Comparison of ENCODE assay signal across 8 cellular contexts in the genomic region with DNA sequence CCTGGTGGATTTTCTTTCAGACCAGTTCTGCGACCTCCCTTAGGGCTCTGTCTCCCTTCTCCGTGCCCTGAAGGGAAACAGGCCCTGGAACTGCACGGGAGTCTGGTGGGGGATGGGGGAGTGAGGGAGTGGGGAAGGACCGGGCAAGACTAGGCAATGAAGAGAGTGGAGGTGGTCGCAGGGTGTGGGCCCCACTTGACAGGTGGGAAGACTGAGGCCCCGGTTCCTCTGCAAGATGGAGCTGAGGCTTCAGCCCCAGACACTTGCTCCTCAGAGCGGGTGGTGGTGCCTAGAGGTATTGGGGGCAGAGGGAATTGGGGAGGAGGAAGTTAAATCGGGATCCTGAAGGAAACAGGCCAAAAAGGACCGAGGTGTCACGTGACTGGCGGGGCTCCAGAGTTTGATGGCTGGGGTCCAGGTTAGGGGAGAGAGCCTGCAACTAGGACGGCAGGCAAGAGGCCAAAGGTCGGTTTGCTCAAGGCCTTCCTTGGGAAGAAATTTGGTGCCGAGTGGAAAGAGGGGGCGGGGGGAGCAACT. TPM values are rescaled to one million over a fixed set of nuclear protein-coding genes. Genes with fewer than 3 reads are reported as not detected.
DNase-seq lines count a peak whose midpoint lies in the region; ATAC-seq and TF ChIP-seq lines count a peak whose summit lies in the region.

No MANE protein-coding gene starts in this region.

- H3K9me3 ChIP-seq in ascending aorta: no peaks in the 10 kb centered on the region
- no peaks in the 10 kb centered on the region for H3K9me3 ChIP-seq in iPS DF 6.9 (ENCODE audit: control insufficient read depth, insufficient read depth, low read length)
- H3K9me3 ChIP-seq in gastrocnemius medialis: no peaks in the 10 kb centered on the region
- no peaks in the 10 kb centered on the region for H3K9me3 ChIP-seq in OCI-LY7 (ENCODE audit: low read length)

- H3K4me1 ChIP-seq in ascending aorta (peaks cover 0 to 25% of the 10 kb centered on the region in 2 donors), iPS DF 6.9 (ENCODE audit: control insufficient read depth, insufficient read depth, low read length) (no peaks in the 10 kb centered on the region; the same call in 1 of the 2 replicates), gastrocnemius medialis (peaks cover 9 to 11% of the 10 kb centered on the region in 2 donors), OCI-LY7 (ENCODE audit: insufficient read depth, low read length, poor library complexity, severe bottlenecking) (peaks cover 7% of the 10 kb centered on the region)

- no peak for TF ChIP-seq POLR2A in gastrocnemius medialis (IDR thresholded peaks at IDR 0.05)

- H3K79me2 ChIP-seq in OCI-LY7 (ENCODE audit: insufficient read depth, low read depth, low read length): no peaks in the 10 kb centered on the region

- in situ Hi-C loops in gastrocnemius medialis (cut with MboI; ENCODE audit: low sequenced_read_pairs in 4 of 4): no loop called here

- H3K4me2 ChIP-seq in OCI-LY7 (ENCODE audit: low read length): no peak overlapping the region

- H3K36me3 ChIP-seq in ascending aorta: peaks cover 6 to 10% of the 10 kb centered on the region in 2 donors
- no peaks in the 10 kb centered on the region for H3K36me3 ChIP-seq in iPS DF 6.9 (ENCODE audit: control insufficient read depth, insufficient read depth, low read length)
- no peaks in the 10 kb centered on the region for H3K36me3 ChIP-seq in gastrocnemius medialis
- H3K36me3 ChIP-seq in OCI-LY7 (ENCODE audit: insufficient read depth, low read length): no peaks in the 10 kb centered on the region

- no peaks in the 10 kb centered on the region for H4K20me1 ChIP-seq in OCI-LY7 (ENCODE audit: insufficient read depth, low read length)

- no peaks in the 10 kb centered on the region for H3K9me2 ChIP-seq in OCI-LY7 (ENCODE audit: insufficient read depth, low read length)

- no peak overlapping the region for H2AFZ ChIP-seq in OCI-LY7 (ENCODE audit: low read length)

- H3K27me3 ChIP-seq in ascending aorta: no peaks in the 10 kb centered on the region
- H3K27me3 ChIP-seq in iPS DF 6.9 (ENCODE audit: control insufficient read depth, insufficient read depth, low read length): peaks cover 1% of the 10 kb centered on the region; the same call in 1 of the 2 replicates
- no peaks in the 10 kb centered on the region for H3K27me3 ChIP-seq in gastrocnemius medialis

- POLR2A ChIA-PET in OCI-LY7 (lab: Charles Lee): no interaction called here

- H3K27ac ChIP-seq in ascending aorta (peak overlapping the region; percentile 81 to 88), iPS DF 6.9 (ENCODE audit: low read length) (no peak overlapping the region), gastrocnemius medialis (peak overlapping the region; percentile 64 to 80 (median 78)), OCI-LY7 (ENCODE audit: low read depth, low read length, poor library complexity, severe bottlenecking) (no peak overlapping the region)

- peak; percentile 94 for DNase-seq in HuH-7.5 (ENCODE audit: low spot score)
- DNase-seq in ascending aorta (ENCODE audit: low spot score in 2 of 2): peak in 1 of 2 donors; percentile 91
- DNase-seq in iPS DF 6.9 (ENCODE audit: low read depth, low spot score): no peak
- peak; percentile 51 to 73 for DNase-seq in gastrocnemius medialis
- no peak for DNase-seq in NCI-H187 treated with DMSO at 0.1 percent for 48 hours (lab: John Stamatoyannopoulos, UW)
- no peak for DNase-seq in SIG-M5 (lab: John Stamatoyannopoulos, UW)
- no peak for DNase-seq in OCI-LY7 (ENCODE audit: low spot score)

- intact Hi-C loops in ascending aorta (cut with DNase I) (loop anchor here (1.0 kb wide), 3 partner anchors 21 to 39 kb away; a partner anchor contains a TSS), gastrocnemius medialis (cut with DNase I; ENCODE audit: low total_unique reads) (no loop called here), OCI-LY7 (cut with micrococcal nuclease; ENCODE audit: unreplicated experiment) (no loop called here)

- ATAC-seq in gastrocnemius medialis (peak in 1 of 2 donors; percentile 41), HG03097 (IDR thresholded peaks at IDR 0.05; ENCODE audit: low FRiP score, unreplicated experiment) (no peak)

- no TSS peak for BruUV-seq in OCI-LY7 (replicated peaks; lab: Mats Ljungman, UMichigan)

- TF ChIP-seq CTCF in ascending aorta (IDR thresholded peaks at IDR 0.05) (no peak), gastrocnemius medialis (IDR thresholded peaks at IDR 0.05 in 4 of 5, conservative IDR thresholded peaks at IDR 0.05 in 1 of 5) (no peak), OCI-LY7 (conservative IDR thresholded peaks at IDR 0.05; ENCODE audit: low read length) (no peak)

- CTCF ChIA-PET in OCI-LY7 (lab: Charles Lee; ENCODE audit: unreplicated experiment): no interaction called here

- H3K4me3 ChIP-seq in ascending aorta (peak overlapping the region; percentile 73 to 92), iPS DF 6.9 (ENCODE audit: low read length) (peak overlapping the region; percentile 30; the same call in 1 of the 2 replicates), gastrocnemius medialis (peak overlapping the region; percentile 60 to 64 (median 62)), OCI-LY7 (ENCODE audit: low read depth, low read length, poor library complexity, severe bottlenecking) (no peak overlapping the region)

- no CpG with 5 or more reads among the region's 15 CpGs for WGBS in iPS DF 6.9 (ENCODE audit: insufficient coverage, insufficient read length)

RNA-seq across cellular contexts. Expression of a gene that starts 0.6 kb away (rescaled TPM):
- 82.9 TPM for total RNA-seq in ascending aorta
- total RNA-seq in gastrocnemius medialis: 10 to 100 TPM in 1 of 4 donors, 1 to 10 TPM in 3; 2.1 to 11.6 (median 8.0) TPM
- total RNA-seq in OCI-LY7 (2014; rRNA removed; shearing (Covaris generic)): not detected in 2 replicates
- not detected in 2 replicates for total RNA-seq in OCI-LY7 (2022)

RNA-seq across cellular contexts. Expression of a gene that starts 20.6 kb away (rescaled TPM):
- total RNA-seq in ascending aorta (36.0 TPM), gastrocnemius medialis (10 to 100 TPM in 1 of 4 donors, 1 to 10 TPM in 3; 4.1 to 13.3 (median 7.4) TPM), OCI-LY7 (2022) (119 and 120 TPM in 2 replicates)
- 98.9 and 121 TPM in 2 replicates for total RNA-seq in OCI-LY7 (2014; rRNA removed; shearing (Covaris generic))

RNA-seq across cellular contexts. Expression of a gene that starts 21.9 kb away (rescaled TPM):
- total RNA-seq in ascending aorta: 106 TPM
- total RNA-seq in gastrocnemius medialis: 10 to 100 TPM; 58.1 to 83.5 (median 66.7) TPM
- total RNA-seq in OCI-LY7 (2014; rRNA removed; shearing (Covaris generic)): 51.6 and 62.0 TPM in 2 replicates
- 56.4 and 58.5 TPM in 2 replicates for total RNA-seq in OCI-LY7 (2022)

RNA-seq across cellular contexts. Expression of a gene that starts 22.5 kb away (rescaled TPM):
- total RNA-seq in ascending aorta (160 TPM), gastrocnemius medialis (100 to 1,000 TPM in 3 of 4 donors, 10 to 100 TPM in 1; 96.8 to 147 (median 143) TPM), OCI-LY7 (2022) (93.5 and 118 TPM in 2 replicates)
- total RNA-seq in OCI-LY7 (2014; rRNA removed; shearing (Covaris generic)): 89.8 and 99.5 TPM in 2 replicates

RNA-seq across cellular contexts. Expression of a gene that starts 38.8 kb away (rescaled TPM):
- 18.6 TPM for total RNA-seq in ascending aorta
- total RNA-seq in gastrocnemius medialis: 10 to 100 TPM; 12.0 to 19.5 (median 14.7) TPM
- 29.2 and 31.9 TPM in 2 replicates for total RNA-seq in OCI-LY7 (2014; rRNA removed; shearing (Covaris generic))
- 31.5 and 35.5 TPM in 2 replicates for total RNA-seq in OCI-LY7 (2022)

Comparison
In these comparisons a context has a peak if more than half of its experiments do, and no peak if none do; other contexts are left out.
1. DNase-seq: peak in HuH-7.5 (single experiment) and gastrocnemius medialis (2 of 2); none in iPS DF 6.9 (single experiment), NCI-H187 treated with DMSO at 0.1 percent for 48 hours (single experiment), SIG-M5 (single experiment) and OCI-LY7 (single experiment).
2. H3K27ac ChIP-seq: peak in ascending aorta (2 of 2) and gastrocnemius medialis (4 of 4); none in iPS DF 6.9 (single experiment) and OCI-LY7 (single experiment).